ENCODE assay signal across 29 cellular contexts in the genomic region with DNA sequence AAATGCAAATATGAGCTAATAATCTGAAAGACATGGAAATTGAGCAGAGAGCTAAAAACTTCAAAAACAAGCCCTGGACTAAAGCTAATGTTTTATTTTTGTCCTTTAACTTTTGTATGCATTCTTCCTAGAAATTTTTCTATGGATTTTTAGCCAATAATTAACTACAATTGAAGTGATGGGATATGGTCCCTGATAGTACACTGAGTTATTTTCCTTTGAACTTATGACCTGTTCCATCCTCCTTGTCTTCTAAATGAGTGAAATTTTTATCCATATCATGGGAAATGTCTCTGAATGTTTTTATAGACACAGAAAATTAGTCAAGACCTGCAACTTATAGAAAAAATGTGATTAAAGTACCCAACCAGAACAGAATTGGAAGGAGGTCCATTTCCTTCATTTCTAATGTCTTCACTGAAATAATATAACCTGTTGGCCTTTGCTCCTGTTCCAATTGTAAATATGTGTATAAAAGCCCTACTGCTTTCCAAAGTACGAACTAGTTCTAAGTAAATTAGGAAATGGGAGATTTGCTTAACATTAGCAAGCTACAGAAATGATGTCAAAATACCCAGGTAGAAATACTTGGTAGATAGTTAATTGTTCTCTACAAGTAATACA. TPM values are rescaled to one million over a fixed set of nuclear protein-coding genes. Genes with fewer than 3 reads are reported as not detected.
"Had no signal": no experiment of that assay in that cellular context is flagged by ENCODE, and none has a peak within 500 bp of the region (broad histone marks: within the 10 kb centered on the region; RNA-seq: fewer than 3 reads in every experiment).

No MANE protein-coding gene starts in this region.

- H3K4me3 ChIP-seq: pancreas, psoas muscle, skin epidermis, smooth muscle cell, spleen, thoracic aorta, thyroid gland, tibial nerve, upper lobe of left lung, vagina had no signal

- H3K27me3 ChIP-seq: neutrophil, pancreas, spleen, thyroid gland, tibial nerve, upper lobe of left lung, vagina had no signal

- H3K9me3 ChIP-seq: neutrophil, pancreas, psoas muscle, spleen, thoracic aorta, thyroid gland, tibial nerve, upper lobe of left lung, vagina had no signal

- H3K4me1 ChIP-seq: pancreas, thyroid gland, upper lobe of left lung, vagina had no signal

- H3K27ac ChIP-seq: neutrophil, pancreas, psoas muscle, skin epidermis, spleen, thoracic aorta, thyroid gland, tibial nerve, upper lobe of left lung, vagina had no signal

- ATAC-seq: naive thymus-derived CD8-positive, alpha-beta T cell; pancreas; psoas muscle; right cardiac atrium; sciatic nerve; stimulated activated memory B cell treated with anti-CD40 and anti-IgM and Interleukin-4, amounts not matched to agents 10 μg/mL and 1 μg/mL and 100 μg/mL, for 72 hours; stimulated activated naive CD8-positive, alpha-beta T cell treated with anti-CD3 and anti-CD28 coated beads, Interleukin-15, amount 100 ng/mL, for 72 hours; stimulated activated naive CD8-positive, alpha-beta T cell treated with anti-CD3 and anti-CD28 coated beads, Interleukin-15, Interleukin-2, amounts not matched to agents 100 U/mL and 50 U/mL, for 24 hours had no signal

- FAIRE-seq: urothelium cell line had no signal

- DNase-seq: naive thymus-derived CD8-positive, alpha-beta T cell; nephron progenitor cell; nucleus accumbens; pancreas; psoas muscle; right cardiac atrium; spleen; stimulated activated CD4-positive, alpha-beta T cell treated with anti-CD3 and anti-CD28 coated beads, Interleukin-12 subunit alpha, Interleukin-12 subunit beta, amount 100 ng/mL, for 4 hours; stimulated activated CD4-positive, alpha-beta T cell treated with anti-CD3 and anti-CD28 coated beads, Interleukin-1b, Interleukin-23, amount 100 ng/mL, for 48 hours; stimulated activated CD4-positive, alpha-beta T cell treated with anti-CD3 and anti-CD28 coated beads, Interleukin-4, amount 100 ng/mL, for 1 hour; stimulated activated CD4-positive, alpha-beta T cell treated with anti-CD3 and anti-CD28 coated beads, Interleukin-4, amount 100 ng/mL, for 4 hours; stimulated activated CD8-positive, alpha-beta memory T cell treated with anti-CD3 and anti-CD28 coated beads, Interleukin-4, amount 100 ng/mL, for 48 hours; stimulated activated naive CD4-positive, alpha-beta T cell; stimulated activated naive CD8-positive, alpha-beta T cell treated with anti-CD3 and anti-CD28 coated beads, Interleukin-15, amount 100 ng/mL, for 72 hours; stimulated activated naive CD8-positive, alpha-beta T cell treated with anti-CD3 and anti-CD28 coated beads, Interleukin-15, Interleukin-2, amounts not matched to agents 100 U/mL and 50 U/mL, for 24 hours; thyroid gland; trophoblast cell; upper lobe of left lung had no signal

- H3K36me3 ChIP-seq: neutrophil, pancreas, spleen, thoracic aorta, thyroid gland, tibial nerve, upper lobe of left lung, vagina had no signal

RNA-seq across cellular contexts. Expression of a gene that starts 11.3 kb away (rescaled TPM):
- total RNA-seq: neural crest cell, progenitor cell of endocrine pancreas had no signal
- polyA plus RNA-seq: smooth muscle cell had no signal
